1 cellular context compared by ENCODE assay signal in genomic region chr17:17606416-17607000, GRCh38.
TF ChIP-seq lines count a peak whose summit lies in the region.

No MANE protein-coding gene starts in this region.

TF ChIP-seq in K562, 482 proteins besides CTCF, POLR2A, EP300 and RAD21 (continued from another document):
- TF ChIP-seq RREB1 (CRISPR knock-in tag; IDR thresholded peaks at IDR 0.05): no peak
- TF ChIP-seq TSHZ1 (CRISPR knock-in tag; IDR thresholded peaks at IDR 0.05): no peak
- peak; percentile 78 for TF ChIP-seq MEIS2 (IDR thresholded peaks at IDR 0.05; ENCODE audit: partially characterized antibody)
- peak; percentile 24; the same call in 1 of the 2 replicates for TF ChIP-seq ARID1B (IDR thresholded peaks at IDR 0.05)
- peak; percentile 32; the same call in 1 of the 2 replicates for TF ChIP-seq CBFA2T3 (IDR thresholded peaks at IDR 0.05)
- no peak for TF ChIP-seq CHCHD3 (CRISPR knock-in tag; IDR thresholded peaks at IDR 0.05)
- peak; percentile 31; the same call in 1 of the 2 replicates for TF ChIP-seq TFAP4 (CRISPR knock-in tag; IDR thresholded peaks at IDR 0.05; ENCODE audit: borderline replicate concordance)
- TF ChIP-seq ZEB2 (IDR thresholded peaks at IDR 0.05): 0 out of 2 replicates have a peak, but pooled peaks have one; percentile 25
- TF ChIP-seq EGR1 (conservative IDR thresholded peaks at IDR 0.05): peak; percentile 50
- TF ChIP-seq PKNOX1 (IDR thresholded peaks at IDR 0.05): peak; percentile 70
